In genomic region chr4:67288964-67289363, GRCh38 we compare ENCODE assay signal across 8 cellular contexts.
DNase-seq lines count a peak whose midpoint lies in the region; ATAC-seq, FAIRE-seq and TF ChIP-seq lines count a peak whose summit lies in the region.

No MANE protein-coding gene starts in this region.

- POLR2A ChIA-PET in CD8-positive, alpha-beta T cell (lab: Charles Lee): no interaction called here

- H3K27ac ChIP-seq in MM.1S (ENCODE audit: low read length): no peak overlapping the region
- H3K27ac ChIP-seq in astrocyte (ENCODE audit: low read depth, low read length): no peak overlapping the region
- no peak overlapping the region for H3K27ac ChIP-seq in CD8-positive, alpha-beta T cell (ENCODE audit: low read depth, low read length)
- no peak overlapping the region for H3K27ac ChIP-seq in heart left ventricle
- no peak overlapping the region for H3K27ac ChIP-seq in psoas muscle

- intact Hi-C loops in CD8-positive, alpha-beta T cell (cut with DNase I, micrococcal nuclease): no loop called here
- intact Hi-C loops in heart left ventricle (cut with DNase I): no loop called here
- intact Hi-C loops in psoas muscle (cut with DNase I): no loop called here

- no peak overlapping the region for H2AFZ ChIP-seq in MM.1S (ENCODE audit: low read length)
- no peak overlapping the region for H2AFZ ChIP-seq in astrocyte (ENCODE audit: low read depth, low read length)

- no peak for FAIRE-seq in astrocyte (lab: Jason Lieb, UNC)

- 61 to 74% (median 71%) methylated on average over 4 of the region's 4 CpGs for WGBS in heart left ventricle, 4 donors
- 59 to 69% (median 62%) methylated on average over 4 of the region's 4 CpGs for WGBS in psoas muscle, 3 donors

- H3K9me3 Mint-ChIP-seq in astrocyte (ENCODE audit: unreplicated experiment): peaks cover 11% of the 10 kb centered on the region
- H3K9me3 Mint-ChIP-seq in CD8-positive, alpha-beta T cell: no peaks in the 10 kb centered on the region

- H3K9me3 ChIP-seq in MM.1S (replicated peaks; ENCODE audit: insufficient read depth, low read length) (no peaks in the 10 kb centered on the region), astrocyte (ENCODE audit: insufficient read depth, low read depth, low read length) (no peaks in the 10 kb centered on the region), heart left ventricle (peaks cover 0 to 3% (median 0%) of the 10 kb centered on the region in 12 donors), psoas muscle (no peaks in the 10 kb centered on the region)
- H3K9me3 ChIP-seq in CD8-positive, alpha-beta T cell (ENCODE audit: low read length): no peaks in the 10 kb centered on the region

- H3K27ac Mint-ChIP-seq in astrocyte (ENCODE audit: unreplicated experiment): no peak overlapping the region
- H3K27ac Mint-ChIP-seq in CD8-positive, alpha-beta T cell: no peak overlapping the region

- H3K4me1 ChIP-seq in MM.1S (ENCODE audit: low read length): no peaks in the 10 kb centered on the region
- H3K4me1 ChIP-seq in astrocyte (ENCODE audit: insufficient read depth, low read length): no peaks in the 10 kb centered on the region
- H3K4me1 ChIP-seq in CD8-positive, alpha-beta T cell (ENCODE audit: insufficient read depth, low read length): no peaks in the 10 kb centered on the region
- peaks cover 0 to 9% (median 0%) of the 10 kb centered on the region in 12 donors for H3K4me1 ChIP-seq in heart left ventricle
- no peaks in the 10 kb centered on the region for H3K4me1 ChIP-seq in psoas muscle

- H3K4me2 ChIP-seq in MM.1S (ENCODE audit: low read depth, low read length): no peak overlapping the region
- no peak overlapping the region for H3K4me2 ChIP-seq in astrocyte (ENCODE audit: low read length)

- H3K27me3 Mint-ChIP-seq in astrocyte (ENCODE audit: low read depth, unreplicated experiment): no peaks in the 10 kb centered on the region
- no peaks in the 10 kb centered on the region for H3K27me3 Mint-ChIP-seq in CD8-positive, alpha-beta T cell (ENCODE audit: low read depth)

- H3K4me3 ChIP-seq in MM.1S (ENCODE audit: low read length) (no peak overlapping the region), astrocyte (ENCODE audit: insufficient read depth, low read depth, low read length) (no peak overlapping the region), heart left ventricle (no peak overlapping the region), psoas muscle (no peak overlapping the region)
- H3K4me3 ChIP-seq in CD8-positive, alpha-beta T cell (ENCODE audit: low read depth, low read length): no peak overlapping the region

- peaks cover 7% of the 10 kb centered on the region for H3K4me1 Mint-ChIP-seq in astrocyte (ENCODE audit: low read depth, unreplicated experiment)
- H3K4me1 Mint-ChIP-seq in CD8-positive, alpha-beta T cell (ENCODE audit: low read depth): no peaks in the 10 kb centered on the region

- TF ChIP-seq CTCF in MM.1S (IDR thresholded peaks at IDR 0.05; ENCODE audit: low read length) (peak; percentile 42), astrocyte (IDR thresholded peaks at IDR 0.05; ENCODE audit: insufficient read depth, low read depth, low read length) (peak; percentile 8), heart left ventricle (IDR thresholded peaks at IDR 0.05) (peak in 1 of 12 donors; percentile 6), psoas muscle (IDR thresholded peaks at IDR 0.05) (no peak)
- TF ChIP-seq CTCF in CD8-positive, alpha-beta T cell (IDR thresholded peaks at IDR 0.05): no peak

- H3K9ac ChIP-seq in MM.1S (ENCODE audit: low read length) (no peak overlapping the region), astrocyte (ENCODE audit: low read length) (no peak overlapping the region)

- CTCF ChIA-PET in CD8-positive, alpha-beta T cell (lab: Charles Lee): no interaction called here

- H3K27me3 ChIP-seq in MM.1S (replicated peaks; ENCODE audit: insufficient read depth, low read length) (no peaks in the 10 kb centered on the region), astrocyte (ENCODE audit: insufficient read depth, low read length) (no peaks in the 10 kb centered on the region), heart left ventricle (no peaks in the 10 kb centered on the region), psoas muscle (ENCODE audit: insufficient read depth in 3 of 3, low read length in 2 of 3) (no peaks in the 10 kb centered on the region)
- H3K27me3 ChIP-seq in CD8-positive, alpha-beta T cell (ENCODE audit: insufficient read depth, low read length): no peaks in the 10 kb centered on the region

- H3K79me2 ChIP-seq in MM.1S (ENCODE audit: low read length) (no peaks in the 10 kb centered on the region), astrocyte (ENCODE audit: insufficient read depth, low read length) (no peaks in the 10 kb centered on the region)

- no peak overlapping the region for H3K4me3 Mint-ChIP-seq in astrocyte (ENCODE audit: unreplicated experiment)
- H3K4me3 Mint-ChIP-seq in CD8-positive, alpha-beta T cell: no peak overlapping the region

- ATAC-seq in GM21360 (IDR thresholded peaks at IDR 0.05; ENCODE audit: unreplicated experiment) (peak; percentile 83), heart left ventricle (no peak), psoas muscle (no peak)
- ATAC-seq in CD8-positive, alpha-beta T cell: no peak

- no peaks in the 10 kb centered on the region for H3K36me3 Mint-ChIP-seq in astrocyte (ENCODE audit: low read depth, unreplicated experiment)
- H3K36me3 Mint-ChIP-seq in CD8-positive, alpha-beta T cell: no peaks in the 10 kb centered on the region

- H3K36me3 ChIP-seq in MM.1S (replicated peaks; ENCODE audit: insufficient read depth, low read length): no peaks in the 10 kb centered on the region
- no peaks in the 10 kb centered on the region for H3K36me3 ChIP-seq in astrocyte (ENCODE audit: insufficient read depth, low read length)
- no peaks in the 10 kb centered on the region for H3K36me3 ChIP-seq in CD8-positive, alpha-beta T cell (ENCODE audit: insufficient read depth, low read length)
- H3K36me3 ChIP-seq in heart left ventricle: no peaks in the 10 kb centered on the region
- H3K36me3 ChIP-seq in psoas muscle (ENCODE audit: insufficient read depth in 1 of 2, low read depth in 1 of 2): no peaks in the 10 kb centered on the region

- no peak for TF ChIP-seq POLR2A in heart left ventricle (IDR thresholded peaks at IDR 0.05)

- DNase-seq in EL: peak; percentile 28
- DNase-seq in MM.1S: peak; percentile 9
- no peak for DNase-seq in astrocyte (ENCODE audit: low read depth)
- no peak for DNase-seq in CD8-positive, alpha-beta T cell
- DNase-seq in DMS79 treated with DMSO at 0.1 percent for 48 hours (lab: John Stamatoyannopoulos, UW): no peak
- DNase-seq in heart left ventricle: no peak
- no peak for DNase-seq in psoas muscle

- H4K20me1 ChIP-seq in MM.1S (ENCODE audit: insufficient read depth, low read length) (no peaks in the 10 kb centered on the region), astrocyte (ENCODE audit: insufficient read depth, low read length) (no peaks in the 10 kb centered on the region)

- no peaks in the 10 kb centered on the region for H3K9me2 ChIP-seq in MM.1S (replicated peaks; ENCODE audit: insufficient read depth, low read length)

- no peaks in the 10 kb centered on the region for H3F3A ChIP-seq in MM.1S (ENCODE audit: insufficient read depth, low read length)

Comparison
In these comparisons a context has a peak if more than half of its experiments do, and no peak if none do; other contexts are left out.
1. DNase-seq: peak in EL (single experiment) and MM.1S (single experiment); none in astrocyte (single experiment), CD8-positive, alpha-beta T cell (0 of 7), DMS79 treated with DMSO at 0.1 percent for 48 hours (single experiment), heart left ventricle (0 of 5) and psoas muscle (0 of 2).
2. CTCF ChIP-seq: peak in MM.1S (single experiment) and astrocyte (single experiment); none in CD8-positive, alpha-beta T cell (single experiment) and psoas muscle (single experiment).